21 cellular contexts compared by ENCODE assay signal in genomic region chr2:44906972-44907371, GRCh38. TPM values are rescaled to one million over a fixed set of nuclear protein-coding genes. Genes with fewer than 3 reads are reported as not detected.
DNase-seq lines count a peak whose midpoint lies in the region; ATAC-seq, FAIRE-seq and TF ChIP-seq lines count a peak whose summit lies in the region.
"Had no signal": no experiment of that assay in that cellular context is flagged by ENCODE, and none has a peak within 500 bp of the region (broad histone marks: within the 10 kb centered on the region; RNA-seq: fewer than 3 reads in every experiment).

No MANE protein-coding gene starts in this region.

- no peak overlapping the region for H2AFZ ChIP-seq in HepG2 (ENCODE audit: low read length)

- in situ Hi-C loops in HepG2 (cut with HindIII; ENCODE audit: extremely low pct_ligation_motif_present, low pct_unique_long_range_greater_than_20kb): no loop called here

- no peak overlapping the region for H3K9ac ChIP-seq in HepG2 (ENCODE audit: insufficient read depth, low read depth, low read length)

- TF ChIP-seq CTCF in HepG2 (CRISPR knock-in tag; IDR thresholded peaks at IDR 0.05) (no peak), right lobe of liver (IDR thresholded peaks at IDR 0.05) (no peak), foreskin keratinocyte (conservative IDR thresholded peaks at IDR 0.05) (no peak)

- WGBS in HepG2 (ENCODE audit: low lambda C conversion rate): 7% methylated on average over 9 of the region's 10 CpGs
- WGBS in right lobe of liver (ENCODE audit: insufficient coverage, low coverage, low lambda C conversion rate, missing lambda C conversion rate): 28% methylated on average over 8 of the region's 10 CpGs

- H3K4me1 ChIP-seq in HepG2 (ENCODE audit: insufficient read depth, low read length) (no peaks in the 10 kb centered on the region), right lobe of liver (no peaks in the 10 kb centered on the region), foreskin keratinocyte (no peaks in the 10 kb centered on the region)

- H3K9me3 ChIP-seq in HepG2 (ENCODE audit: low read length): no peaks in the 10 kb centered on the region
- H3K9me3 ChIP-seq in right lobe of liver: no peaks in the 10 kb centered on the region

- no peak for FAIRE-seq in HepG2 (lab: Jason Lieb, UNC)
- no peak for FAIRE-seq in urothelium cell line (lab: Jason Lieb, UNC)
- FAIRE-seq: A204.1 had no signal

- no peaks in the 10 kb centered on the region for H4K20me1 ChIP-seq in HepG2 (ENCODE audit: insufficient read depth, low read length)

- DNase-seq in HepG2 (ENCODE audit: low spot score) (no peak), right lobe of liver (no peak), NCI-H2227 (lab: John Stamatoyannopoulos, UW; ENCODE audit: unreplicated experiment) (peak; percentile 58), foreskin keratinocyte (no peak), urothelium cell line (ENCODE audit: low spot score) (peak; percentile 63), NCI-H2081 treated with DMSO at 0.1 percent for 48 hours (lab: John Stamatoyannopoulos, UW) (no peak), NCI-H446 treated with DMSO at 0.1 percent for 48 hours (lab: John Stamatoyannopoulos, UW) (no peak), DMS53 treated with DMSO at 0.1 percent for 48 hours (lab: John Stamatoyannopoulos, UW; ENCODE audit: unreplicated experiment) (no peak)
- DNase-seq: DMS53, GF-D8, HCEC 1CT, KBM-7, MM.1S, NCI-H1105, NCI-H2029, NCI-H524 treated with DMSO at 0.1 percent for 48 hours, OCI-M1 had no signal

- H3K27me3 ChIP-seq in HepG2 (ENCODE audit: control insufficient read depth in 1 of 2, insufficient read depth in 2 of 2, low read length in 2 of 2) (peaks cover 0 to 22% of the 10 kb centered on the region in 2 experiments; a peak in 2 of 5 replicates), right lobe of liver (no peaks in the 10 kb centered on the region), foreskin keratinocyte (peaks cover 51% of the 10 kb centered on the region)

- no peak overlapping the region for H3K27ac ChIP-seq in HepG2 (ENCODE audit: extremely low read length, insufficient read depth, low read length)
- no peak overlapping the region for H3K27ac ChIP-seq in right lobe of liver
- no peak overlapping the region for H3K27ac ChIP-seq in foreskin keratinocyte
- H3K27ac ChIP-seq: SK-N-MC had no signal

- TF ChIP-seq POLR2A in HepG2 (IDR thresholded peaks at IDR 0.05; ENCODE audit: insufficient read depth in 1 of 2, low read depth in 2 of 2, low read length in 2 of 2) (no peak), right lobe of liver (IDR thresholded peaks at IDR 0.05) (no peak)

- TF ChIP-seq EP300 in HepG2 (IDR thresholded peaks at IDR 0.05; ENCODE audit: low read depth in 2 of 2, low read length in 2 of 2) (no peak), HepG2 (CRISPR knock-in tag; IDR thresholded peaks at IDR 0.05; ENCODE audit: borderline replicate concordance) (no peak)

- CTCF ChIA-PET in HepG2 (lab: Yijun Ruan, JAX; ENCODE audit: low intra/inter-chr PET ratio, low total read pairs): no interaction called here

- ATAC-seq in HepG2 (peak; percentile 82), right lobe of liver (no peak), foreskin keratinocyte (peak; percentile 55)

- H3K79me2 ChIP-seq in HepG2 (ENCODE audit: insufficient read depth, low read length): no peaks in the 10 kb centered on the region

- H3K4me3 ChIP-seq in HepG2 (replicated peaks in 1 of 3; ENCODE audit: insufficient read depth in 1 of 3, low read depth in 2 of 3, low read length in 3 of 3) (no peak overlapping the region), right lobe of liver (no peak overlapping the region)
- H3K4me3 ChIP-seq: SK-N-MC had no signal

- POLR2A ChIA-PET in HepG2 (lab: Yijun Ruan, JAX): no interaction called here

- no TSS peak for BruUV-seq in HepG2 (replicated peaks; lab: Mats Ljungman, UMichigan)

- H3K4me2 ChIP-seq in HepG2 (ENCODE audit: low read depth, low read length): 0 out of 2 replicates have a peak overlapping the region, but pooled peaks have one; percentile 9

- no peak for TF ChIP-seq RAD21 in HepG2 (CRISPR knock-in tag; IDR thresholded peaks at IDR 0.05)

- H3K36me3 ChIP-seq in HepG2 (replicated peaks in 1 of 2; ENCODE audit: control insufficient read depth in 1 of 2, insufficient read depth in 2 of 2, low read length in 2 of 2): no peaks in the 10 kb centered on the region
- no peaks in the 10 kb centered on the region for H3K36me3 ChIP-seq in right lobe of liver

- intact Hi-C loops in HepG2 (cut with micrococcal nuclease; ENCODE audit: unreplicated experiment): no loop called here
- intact Hi-C loops in right lobe of liver (cut with DNase I): no loop called here

TF ChIP-seq in HepG2, 621 proteins besides CTCF, POLR2A, EP300 and RAD21:
- TF ChIP-seq HMG20B (CRISPR knock-in tag; conservative IDR thresholded peaks at IDR 0.05): no peak
- no peak for TF ChIP-seq ZBTB1 (CRISPR knock-in tag; IDR thresholded peaks at IDR 0.05; ENCODE audit: borderline replicate concordance)
- 0 out of 2 replicates have a peak, but pooled peaks have one; percentile 22 for TF ChIP-seq THAP9 (CRISPR knock-in tag; IDR thresholded peaks at IDR 0.05; ENCODE audit: borderline replicate concordance)
- TF ChIP-seq, protein P1, sequence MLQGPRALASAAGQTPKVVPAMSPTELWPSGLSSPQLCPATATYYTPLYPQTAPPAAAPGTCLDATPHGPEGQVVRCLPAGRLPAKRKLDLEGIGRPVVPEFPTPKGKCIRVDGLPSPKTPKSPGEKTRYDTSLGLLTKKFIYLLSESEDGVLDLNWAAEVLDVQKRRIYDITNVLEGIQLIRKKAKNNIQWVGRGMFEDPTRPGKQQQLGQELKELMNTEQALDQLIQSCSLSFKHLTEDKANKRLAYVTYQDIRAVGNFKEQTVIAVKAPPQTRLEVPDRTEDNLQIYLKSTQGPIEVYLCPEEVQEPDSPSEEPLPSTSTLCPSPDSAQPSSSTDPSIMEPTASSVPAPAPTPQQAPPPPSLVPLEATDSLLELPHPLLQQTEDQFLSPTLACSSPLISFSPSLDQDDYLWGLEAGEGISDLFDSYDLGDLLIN (CRISPR knock-in tag; IDR thresholded peaks at IDR 0.05; ENCODE audit: borderline replicate concordance): no peak
- TF ChIP-seq NR0B2 (CRISPR knock-in tag; IDR thresholded peaks at IDR 0.05): no peak
- TF ChIP-seq ZNF83 (CRISPR knock-in tag; IDR thresholded peaks at IDR 0.05; ENCODE audit: borderline replicate concordance): no peak

RNA-seq across cellular contexts. Expression of gene SIX3, which starts 34.5 kb away (rescaled TPM):
- total RNA-seq in HepG2 (2016; rRNA removed; fragmentation: Illumina TruSeq; extraction: Trizol) (not detected in 2 replicates), right lobe of liver (not detected), foreskin keratinocyte (not detected in 2 replicates)
- not detected in 2 replicates for total RNA-seq in HepG2 (2016; cell fraction: cytosol; rRNA removed; fragmentation: Illumina TruSeq; extraction: Trizol; ENCODE audit: low read depth)
- total RNA-seq in HepG2 (2016; cell fraction: insoluble cytoplasmic fraction; rRNA removed; fragmentation: Illumina TruSeq; extraction: Trizol): not detected in 2 replicates
- total RNA-seq in HepG2 (2016; cell fraction: membrane; rRNA removed; fragmentation: Illumina TruSeq; extraction: Trizol): not detected in 2 replicates
- total RNA-seq in HepG2 (2016; cell fraction: nucleus; rRNA removed; fragmentation: Illumina TruSeq; extraction: Trizol): not detected in 2 replicates
- polyA plus RNA-seq in HepG2 (2011; rRNA removed) (not detected in 2 replicates), foreskin keratinocyte (not detected in 2 replicates)
- polyA plus RNA-seq in HepG2 (2011; cell fraction: cytosol; rRNA removed): not detected in 2 replicates
- polyA plus RNA-seq in HepG2 (2011; cell fraction: nucleus; rRNA removed): not detected in 2 replicates
- not detected in 2 replicates for polyA plus RNA-seq in HepG2 (2012)
- polyA plus RNA-seq in HepG2 (2016; cell fraction: cytosol; fragmentation: Illumina TruSeq; extraction: Trizol; ENCODE audit: low read depth): not detected in 2 replicates
- not detected in 2 replicates for polyA plus RNA-seq in HepG2 (2016; cell fraction: insoluble cytoplasmic fraction; fragmentation: Illumina TruSeq; extraction: Trizol; ENCODE audit: low read depth)
- not detected in 2 replicates for polyA plus RNA-seq in HepG2 (2016; cell fraction: membrane; fragmentation: Illumina TruSeq; extraction: Trizol; ENCODE audit: low read depth)
- not detected in 2 replicates for polyA plus RNA-seq in HepG2 (2016; cell fraction: nucleus; fragmentation: Illumina TruSeq; extraction: Trizol; ENCODE audit: insufficient read depth, low read depth)
- polyA minus RNA-seq in HepG2 (2011; rRNA and poly(A)+ RNA removed; ENCODE audit: low replicate concordance): not detected in 2 replicates
- not detected in 2 replicates for polyA minus RNA-seq in HepG2 (2011; cell fraction: cytosol; rRNA and poly(A)+ RNA removed)
- not detected in 2 replicates for polyA minus RNA-seq in HepG2 (2011; cell fraction: nucleus; rRNA and poly(A)+ RNA removed)
- total RNA-seq: HT1080; T-helper 1 cell treated with Interleukin-12 subunit alpha and Interleukin-12 subunit beta and Interleukin-4 antibody, amounts not matched to agents 30 ng/mL and 1 ng/mL, for 36 hours had no signal

Comparison
In these comparisons a context has a peak if more than half of its experiments do, and no peak if none do; other contexts are left out.
1. ATAC-seq: peak in HepG2 (single experiment) and foreskin keratinocyte (single experiment); none in right lobe of liver (0 of 4).
2. DNase-seq: peak in NCI-H2227 (single experiment) and urothelium cell line (single experiment); none in HepG2 (single experiment), right lobe of liver (0 of 3), foreskin keratinocyte (0 of 2), NCI-H2081 treated with DMSO at 0.1 percent for 48 hours (single experiment), NCI-H446 treated with DMSO at 0.1 percent for 48 hours (single experiment) and DMS53 treated with DMSO at 0.1 percent for 48 hours (single experiment).